ENCODE assay signal across 25 cellular contexts in the genomic region with DNA sequence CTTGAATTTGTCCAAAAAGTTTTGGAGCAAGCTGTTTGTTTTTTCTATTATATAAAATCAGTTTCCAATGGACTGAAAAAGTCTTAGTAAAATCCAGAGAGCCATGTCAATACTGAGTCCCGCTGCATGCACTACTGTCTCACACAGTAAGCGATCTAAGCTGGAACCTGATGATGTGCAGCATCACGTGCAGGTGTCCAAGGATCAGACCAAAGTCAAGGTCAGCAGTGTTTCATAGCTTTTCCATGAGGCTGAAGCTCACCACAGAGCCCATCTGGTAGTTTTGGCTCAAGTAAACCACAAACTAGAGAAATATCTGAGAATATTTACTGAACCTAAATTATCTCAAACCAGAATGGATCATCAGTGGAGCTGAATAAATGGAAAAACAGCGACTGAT.
"Had no signal": no experiment of that assay in that cellular context is flagged by ENCODE, and none has a peak within 500 bp of the region (broad histone marks: within the 10 kb centered on the region; RNA-seq: fewer than 3 reads in every experiment).

No MANE protein-coding gene starts in this region.

- H3K4me3 Mint-ChIP-seq: T-cell had no signal

- ATAC-seq: Panc1, PC-3, T-cell had no signal

- H3K36me3 ChIP-seq: MG63 had no signal

- H3K4me2 ChIP-seq: SK-N-SH had no signal

- H3K4me3 ChIP-seq: MG63 had no signal

- H3K9ac ChIP-seq: SK-N-SH had no signal

- H3K27me3 Mint-ChIP-seq: T-cell had no signal

- H3K27ac ChIP-seq: HL-60, RWPE1 had no signal

- DNase-seq: Karpas-422; KBM-7; MG63; NCI-H1092 treated with DMSO at 0.1 percent for 48 hours; NCI-H1436; NCI-H187; NCI-H2029; NCI-H2081 treated with DMSO at 0.1 percent for 48 hours; NCI-H2171; NCI-H226; NCI-H446; NCI-H510A; NCI-H524 treated with DMSO at 0.1 percent for 48 hours; NCI-H69; NCI-H774; NK-92 treated with Interleukin-12 subunit alpha and Interleukin-12 subunit beta, amount 100 ng/mL, for 24 hours; PC-3; SHP77; SK-N-SH; SW 1271; T-cell had no signal

- H3K4me1 Mint-ChIP-seq: T-cell had no signal

- H3K27ac Mint-ChIP-seq: T-cell had no signal

- H3K27me3 ChIP-seq: MG63 had no signal

- H3K36me3 Mint-ChIP-seq: T-cell had no signal

- FAIRE-seq: HTR-8/SVneo had no signal

- H3K9me3 ChIP-seq: MG63, SK-N-SH had no signal
